In the genomic region with DNA sequence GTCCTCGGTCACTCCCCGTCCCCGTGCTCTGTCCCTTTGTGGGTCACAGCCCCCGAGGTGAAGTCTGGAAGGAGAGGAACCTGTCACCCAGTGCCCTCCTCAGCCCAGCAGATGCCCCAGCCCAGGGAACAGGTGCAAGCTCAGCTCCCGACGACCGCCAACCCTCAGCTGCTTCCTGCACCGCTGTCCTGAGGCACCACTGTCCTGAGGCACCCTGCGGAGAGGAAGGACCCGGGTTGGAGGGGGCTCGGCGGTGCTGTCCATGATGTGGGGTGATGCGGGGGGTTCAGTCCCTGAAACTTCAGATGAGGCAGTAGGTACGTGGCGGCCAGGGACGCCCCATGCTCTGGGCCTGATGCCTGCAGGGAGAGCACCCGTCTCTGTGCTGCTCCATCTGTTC, we compare ENCODE assay signal across 27 cellular contexts.
"Had no signal": no experiment of that assay in that cellular context is flagged by ENCODE, and none has a peak within 500 bp of the region (broad histone marks: within the 10 kb centered on the region; RNA-seq: fewer than 3 reads in every experiment).

No MANE protein-coding gene starts in this region.

- H3K9me3 Mint-ChIP-seq: activated CD4-positive, alpha-beta memory T cell treated with anti-CD3 and anti-CD28 coated beads for 36 hours; activated CD4-positive, alpha-beta T cell treated with anti-CD3 and anti-CD28 coated beads, Interleukin-2, amount 10 ng/mL, durations not matched to agents 7 days and 5 days; activated naive CD8-positive, alpha-beta T cell treated with anti-CD3 and anti-CD28 coated beads, Interleukin-2, amount 10 ng/mL, durations not matched to agents 7 days and 5 days; activated T-helper 2 cell treated with anti-CD3 and anti-CD28 coated beads, Interferon-gamma antibody, Interleukin-2, Interleukin-4, amounts not matched to agents 10 μg/mL and 5 μg/mL and 100 μg/mL, durations not matched to agents 14 hours and 24 hours and 36 hours had no signal

- H3K27ac Mint-ChIP-seq: activated CD4-positive, alpha-beta memory T cell treated with anti-CD3 and anti-CD28 coated beads for 36 hours; activated CD4-positive, alpha-beta T cell treated with anti-CD3 and anti-CD28 coated beads, Interleukin-2, amount 10 ng/mL, durations not matched to agents 7 days and 5 days; activated naive CD8-positive, alpha-beta T cell treated with anti-CD3 and anti-CD28 coated beads, Interleukin-2, amount 10 ng/mL, durations not matched to agents 7 days and 5 days; activated T-helper 2 cell treated with anti-CD3 and anti-CD28 coated beads, Interferon-gamma antibody, Interleukin-2, Interleukin-4, amounts not matched to agents 10 μg/mL and 5 μg/mL and 100 μg/mL, durations not matched to agents 14 hours and 24 hours and 36 hours had no signal

- H3K4me3 ChIP-seq: adrenal gland, breast epithelium, Peyer's patch had no signal

- H3K9ac ChIP-seq: SK-N-SH had no signal

- H3K9me3 ChIP-seq: adrenal gland, breast epithelium, Peyer's patch, SK-N-SH had no signal

- H3K4me3 Mint-ChIP-seq: activated CD4-positive, alpha-beta memory T cell treated with anti-CD3 and anti-CD28 coated beads for 36 hours; activated CD4-positive, alpha-beta T cell treated with anti-CD3 and anti-CD28 coated beads, Interleukin-2, amount 10 ng/mL, durations not matched to agents 7 days and 5 days; activated naive CD8-positive, alpha-beta T cell treated with anti-CD3 and anti-CD28 coated beads, Interleukin-2, amount 10 ng/mL, durations not matched to agents 7 days and 5 days had no signal

- H3K4me2 ChIP-seq: SK-N-SH had no signal

- H3K27ac ChIP-seq: adrenal gland, breast epithelium, VCaP had no signal

- DNase-seq: activated CD4-positive, alpha-beta memory T cell treated with anti-CD3 and anti-CD28 coated beads for 36 hours; activated CD4-positive, alpha-beta T cell treated with anti-CD3 and anti-CD28 coated beads, Interleukin-2, amount 10 ng/mL, durations not matched to agents 7 days and 5 days; activated CD4-positive, CD25-positive, alpha-beta regulatory T cell; activated naive CD4-positive, alpha-beta T cell treated with anti-CD3 and anti-CD28 coated beads, Interleukin-2, amount 50 U/mL, for 16 hours; activated naive CD8-positive, alpha-beta T cell treated with anti-CD3 and anti-CD28 coated beads, Interleukin-2, amount 10 ng/mL, durations not matched to agents 7 days and 5 days; activated T-cell treated with anti-CD3 and anti-CD28 coated beads for 4 hours; activated T-cell treated with anti-CD3 and anti-CD28 coated beads, Interleukin-2, amount 50 U/mL, for 48 hours; adrenal gland; anterior cingulate cortex; KG1; NCI-H1092 treated with DMSO at 0.1 percent for 48 hours; NCI-H1417 treated with DMSO at 0.1 percent for 48 hours; NCI-H1694; NCI-H2029; NCI-H2107; NCI-H2171 treated with DMSO at 0.1 percent for 48 hours; NCI-H226; NCI-H526; NCI-H82; NK-92 treated with Interleukin-12 subunit alpha and Interleukin-12 subunit beta, amount 100 ng/mL, for 24 hours; Peyer's patch; SK-N-SH; T-helper 1 cell had no signal

- H3K4me1 ChIP-seq: adrenal gland, breast epithelium had no signal

- H3K36me3 Mint-ChIP-seq: activated CD4-positive, alpha-beta memory T cell treated with anti-CD3 and anti-CD28 coated beads for 36 hours; activated naive CD8-positive, alpha-beta T cell treated with anti-CD3 and anti-CD28 coated beads, Interleukin-2, amount 10 ng/mL, durations not matched to agents 7 days and 5 days; IgD-negative memory B cell had no signal

- H3K27me3 ChIP-seq: adrenal gland, breast epithelium, Peyer's patch had no signal

- H3K36me3 ChIP-seq: adrenal gland, breast epithelium, Peyer's patch had no signal
